ENCODE assay signal across 24 cellular contexts in the genomic region with DNA sequence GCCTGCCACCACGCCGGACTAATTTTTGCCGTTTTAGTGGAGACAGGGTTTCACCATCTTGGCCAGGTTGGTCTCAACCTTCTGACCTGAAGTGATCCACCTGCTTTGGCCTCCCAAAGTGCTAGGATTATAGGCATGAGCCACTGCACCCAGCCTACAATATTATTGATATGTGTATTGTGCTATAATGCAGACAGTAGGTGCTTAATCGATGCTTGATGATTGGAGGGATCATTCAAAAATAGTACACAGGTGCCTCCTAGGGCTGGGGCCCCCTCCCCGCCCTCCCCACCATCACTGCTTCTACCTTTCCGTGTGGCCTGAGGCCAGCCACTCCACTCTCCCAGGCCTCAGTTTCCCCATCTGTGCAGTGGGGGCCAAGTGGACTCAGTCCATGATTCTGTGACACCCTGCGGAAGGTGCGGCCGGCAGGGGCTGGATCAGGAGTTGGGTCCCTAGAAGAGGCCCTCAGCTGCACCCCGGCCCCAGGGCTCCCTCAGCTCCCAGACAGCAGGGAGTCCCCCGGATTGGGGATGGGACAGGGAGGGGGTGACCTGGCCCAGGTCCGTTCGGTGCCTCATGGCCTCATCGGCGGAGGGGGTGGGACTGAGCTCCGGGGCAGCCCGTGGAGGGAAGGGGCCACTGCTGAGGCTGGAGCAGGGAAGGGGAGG. TPM values are rescaled to one million over a fixed set of nuclear protein-coding genes. Genes with fewer than 3 reads are reported as not detected.
DNase-seq lines count a peak whose midpoint lies in the region; ATAC-seq, FAIRE-seq and TF ChIP-seq lines count a peak whose summit lies in the region.
"Had no signal": no experiment of that assay in that cellular context is flagged by ENCODE, and none has a peak within 500 bp of the region (broad histone marks: within the 10 kb centered on the region; RNA-seq: fewer than 3 reads in every experiment).

No MANE protein-coding gene starts in this region.

- H3K4me3 ChIP-seq in heart left ventricle (peak overlapping the region in 6 of 12 donors; percentile 54 to 83 (median 70)), HepG2 (replicated peaks in 1 of 3; ENCODE audit: insufficient read depth in 1 of 3, low read depth in 2 of 3, low read length in 3 of 3) (no peak overlapping the region), smooth muscle cell (peak overlapping the region; percentile 80), stomach (no peak overlapping the region)
- H3K4me3 ChIP-seq: colonic mucosa, lower lobe of right lung, right lobe of liver had no signal

- no peaks in the 10 kb centered on the region for H3K27me3 Mint-ChIP-seq in T-helper 17 cell

- TF ChIP-seq RAD21 in HepG2 (CRISPR knock-in tag; IDR thresholded peaks at IDR 0.05) = no peak

- POLR2A ChIA-PET in HepG2 (lab: Yijun Ruan, JAX) = no interaction called here

- ATAC-seq in heart left ventricle (no peak), left cardiac atrium (no peak), T-helper 17 cell (no peak), HepG2 (no peak)
- ATAC-seq: lower lobe of right lung, PC-3, right lobe of liver had no signal

- H3K4me1 Mint-ChIP-seq in T-helper 17 cell = peaks cover 8% of the 10 kb centered on the region

- H3F3A ChIP-seq in smooth muscle cell (ENCODE audit: low read depth) = peaks cover 16% of the 10 kb centered on the region

- TF ChIP-seq EP300 in HepG2 (IDR thresholded peaks at IDR 0.05; ENCODE audit: low read depth in 2 of 2, low read length in 2 of 2) = no peak
- no peak for TF ChIP-seq EP300 in HepG2 (CRISPR knock-in tag; IDR thresholded peaks at IDR 0.05; ENCODE audit: borderline replicate concordance)
- TF ChIP-seq EP300 in stomach (IDR thresholded peaks at IDR 0.05) = no peak

- TF ChIP-seq POLR2A in heart left ventricle (IDR thresholded peaks at IDR 0.05) (no peak), HepG2 (IDR thresholded peaks at IDR 0.05; ENCODE audit: insufficient read depth in 1 of 2, low read depth in 2 of 2, low read length in 2 of 2) (no peak), stomach (IDR thresholded peaks at IDR 0.05) (no peak), erythroblast (IDR thresholded peaks at IDR 0.05; ENCODE audit: low read length) (no peak)

- in situ Hi-C loops in HepG2 (cut with HindIII; ENCODE audit: extremely low pct_ligation_motif_present, low pct_unique_long_range_greater_than_20kb) = loop anchor here (5.0 kb wide), 1 partner anchor 54 kb away; no protein-coding TSS in a partner anchor

- intact Hi-C loops in heart left ventricle (cut with DNase I) (loop anchor here in 2 of 10 donors (5.0 to 10.0 kb wide), 2 partner anchors 64 to 237 kb away; partner anchors contain the start of gene FAM174C (in 1 of the 2)), left cardiac atrium (cut with DNase I) (no loop called here), HepG2 (cut with micrococcal nuclease; ENCODE audit: unreplicated experiment) (no loop called here), stomach (cut with DNase I; ENCODE audit: low total_unique reads) (no loop called here)

- H3K9ac ChIP-seq in HepG2 (ENCODE audit: insufficient read depth, low read depth, low read length) (no peak overlapping the region), smooth muscle cell (ENCODE audit: low read depth) (no peak overlapping the region)

- TF ChIP-seq CTCF in heart left ventricle (IDR thresholded peaks at IDR 0.05) = no peak
- TF ChIP-seq CTCF in HepG2 (CRISPR knock-in tag; IDR thresholded peaks at IDR 0.05) = no peak
- no peak for TF ChIP-seq CTCF in smooth muscle cell (IDR thresholded peaks at IDR 0.05; ENCODE audit: borderline replicate concordance, insufficient read depth, poor library complexity, severe bottlenecking)
- no peak for TF ChIP-seq CTCF in stomach (IDR thresholded peaks at IDR 0.05)

- H3K4me3 Mint-ChIP-seq in T-helper 17 cell = peak overlapping the region; percentile 80

- peaks cover 4% of the 10 kb centered on the region for H3K36me3 Mint-ChIP-seq in T-helper 17 cell (ENCODE audit: low read depth)

- H3K9me3 ChIP-seq in heart left ventricle (peaks cover 0 to 6% (median 0%) of the 10 kb centered on the region in 12 donors), T-helper 17 cell (ENCODE audit: control insufficient read depth, low read length, poor library complexity, severe bottlenecking) (no peaks in the 10 kb centered on the region), HepG2 (ENCODE audit: low read length) (no peaks in the 10 kb centered on the region), smooth muscle cell (replicated peaks; ENCODE audit: low read depth) (no peaks in the 10 kb centered on the region), stomach (peaks cover 0 to 5% (median 2%) of the 10 kb centered on the region in 4 donors)
- H3K9me3 ChIP-seq: colonic mucosa, lower lobe of right lung, right lobe of liver had no signal

- H4K20me1 ChIP-seq in HepG2 (ENCODE audit: insufficient read depth, low read length) = no peaks in the 10 kb centered on the region
- no peaks in the 10 kb centered on the region for H4K20me1 ChIP-seq in smooth muscle cell (ENCODE audit: low read depth)

- FAIRE-seq in HepG2 (lab: Jason Lieb, UNC) = no peak

- CTCF ChIA-PET in HepG2 (lab: Yijun Ruan, JAX; ENCODE audit: low intra/inter-chr PET ratio, low total read pairs) = no interaction called here

- DNase-seq in heart left ventricle = no peak
- no peak for DNase-seq in left cardiac atrium
- DNase-seq in T-helper 17 cell = no peak
- DNase-seq in HepG2 (ENCODE audit: low spot score) = no peak
- no peak for DNase-seq in smooth muscle cell (lab: John Stamatoyannopoulos, UW; ENCODE audit: unreplicated experiment)
- no peak for DNase-seq in stomach
- DNase-seq in erythroblast (lab: John Stamatoyannopoulos, UW) = no peak
- no peak for DNase-seq in SKM-1 treated with dmso at 0.1 percent for 144 hours (lab: John Stamatoyannopoulos, UW; ENCODE audit: unreplicated experiment)
- DNase-seq: activated CD4-positive, alpha-beta T cell treated with anti-CD3 and anti-CD28 coated beads for 48 hours; brain microvascular endothelial cell; colonic mucosa; EL; HFFc6; lower lobe of right lung; NCI-H1105 treated with DMSO at 0.1 percent for 48 hours; NCI-H2029 treated with DMSO at 0.1 percent for 48 hours; NCI-H446; PC-3; T-helper 2 cell had no signal

- H3K27me3 ChIP-seq in heart left ventricle (peaks cover 0 to 35% (median 5%) of the 10 kb centered on the region in 9 donors), HepG2 (ENCODE audit: control insufficient read depth in 1 of 2, insufficient read depth in 2 of 2, low read length in 2 of 2) (peaks cover 0 to 9% of the 10 kb centered on the region in 2 experiments; a peak in 2 of 5 replicates), smooth muscle cell (ENCODE audit: low read depth) (no peaks in the 10 kb centered on the region), stomach (peaks cover 14 to 90% (median 33%) of the 10 kb centered on the region in 3 donors)
- H3K27me3 ChIP-seq: brain microvascular endothelial cell, right lobe of liver had no signal

- H3K4me2 ChIP-seq in HepG2 (ENCODE audit: low read depth, low read length) = peak overlapping the region; percentile 42; the same call in 1 of the 2 replicates
- H3K4me2 ChIP-seq in smooth muscle cell = peak overlapping the region; percentile 95

- H3K36me3 ChIP-seq in heart left ventricle (peaks cover 0 to 6% (median 0%) of the 10 kb centered on the region in 9 donors), HepG2 (replicated peaks in 1 of 2; ENCODE audit: control insufficient read depth in 1 of 2, insufficient read depth in 2 of 2, low read length in 2 of 2) (no peaks in the 10 kb centered on the region), smooth muscle cell (ENCODE audit: low read depth) (no peaks in the 10 kb centered on the region), stomach (no peaks in the 10 kb centered on the region)
- H3K36me3 ChIP-seq: BLaER1 treated with 17β-estradiol and CSF1 and Interleukin-3, amounts not matched to agents 10 nM and 100 nM; brain microvascular endothelial cell; colonic mucosa; lower lobe of right lung; right lobe of liver had no signal

- no peak overlapping the region for H2AFZ ChIP-seq in HepG2 (ENCODE audit: low read length)
- H2AFZ ChIP-seq in smooth muscle cell (ENCODE audit: low read depth) = no peak overlapping the region

- H3K27ac ChIP-seq in heart left ventricle = peak overlapping the region in 8 of 12 donors; percentile 84 to 97 (median 90)
- H3K27ac ChIP-seq in HepG2 (ENCODE audit: extremely low read length, insufficient read depth, low read length) = no peak overlapping the region
- no peak overlapping the region for H3K27ac ChIP-seq in smooth muscle cell (ENCODE audit: low read depth)
- no peak overlapping the region for H3K27ac ChIP-seq in stomach
- H3K27ac ChIP-seq: BLaER1 treated with 17β-estradiol and CSF1 and Interleukin-3, amounts not matched to agents 10 nM and 100 nM; brain microvascular endothelial cell; colonic mucosa; lower lobe of right lung; right lobe of liver had no signal

- H3K79me2 ChIP-seq in HepG2 (ENCODE audit: insufficient read depth, low read length) (no peaks in the 10 kb centered on the region), smooth muscle cell (ENCODE audit: low read depth) (no peaks in the 10 kb centered on the region)

- WGBS in heart left ventricle, 4 donors = 58 to 73% (median 63%) methylated on average over 15 to 17 of the region's 17 CpGs
- WGBS in HepG2 (ENCODE audit: low lambda C conversion rate) = 88% methylated on average over 10 of the region's 17 CpGs
- 87% methylated on average over 17 of the region's 17 CpGs for WGBS in smooth muscle cell (ENCODE audit: low lambda C conversion rate)
- whole genome bisulfite sequencing in stomach, 5 donors = 48 to 69% (median 60%) methylated on average over 12 to 17 of the region's 17 CpGs

- no peak overlapping the region for H3K27ac Mint-ChIP-seq in T-helper 17 cell
- H3K27ac Mint-ChIP-seq: activated T-helper 2 cell treated with anti-CD3 and anti-CD28 coated beads, Interferon-gamma antibody, Interleukin-2, Interleukin-4, amounts not matched to agents 10 μg/mL and 5 μg/mL and 100 μg/mL, durations not matched to agents 14 hours and 24 hours and 36 hours had no signal

- H3K4me1 ChIP-seq in heart left ventricle (peaks cover 0 to 59% (median 15%) of the 10 kb centered on the region in 12 donors), HepG2 (ENCODE audit: insufficient read depth, low read length) (peaks cover 34% of the 10 kb centered on the region), smooth muscle cell (ENCODE audit: low read depth) (peaks cover 11% of the 10 kb centered on the region), stomach (peaks cover 12 to 42% (median 37%) of the 10 kb centered on the region in 4 donors)
- H3K4me1 ChIP-seq: colonic mucosa had no signal

- BruUV-seq in HepG2 (replicated peaks; lab: Mats Ljungman, UMichigan) = no TSS peak

RNA-seq across cellular contexts. Expression of gene ADAMTSL5, which starts 1.4 kb away (rescaled TPM):
- total RNA-seq in heart left ventricle (10 to 100 TPM; 24.4 to 53.6 (median 33.9) TPM), left cardiac atrium (10 to 100 TPM; 18.9 to 25.0 TPM), T-helper 17 cell (1 to 10 TPM; 2.9 to 5.6 TPM), HepG2 (2016; rRNA removed; fragmentation: Illumina TruSeq; extraction: Trizol) (0.24 and 0.60 TPM in 2 replicates), smooth muscle cell (11.1 and 16.4 TPM in 2 replicates), stomach (10 to 100 TPM in 1 of 5 donors, 1 to 10 TPM in 2, not detected in 2; 1.7 to 29.5 (median 1.8) TPM)
- polyA plus RNA-seq in heart left ventricle (10 to 100 TPM; 20.8 to 25.5 TPM), HepG2 (2011; rRNA removed) (2.7 and 3.8 TPM in 2 replicates), smooth muscle cell (24.3 and 37.6 TPM in 2 replicates), stomach (1 to 10 TPM; 1.1 to 5.6 (median 1.4) TPM)
- total RNA-seq in HepG2 (2016; cell fraction: cytosol; rRNA removed; fragmentation: Illumina TruSeq; extraction: Trizol; ENCODE audit: low read depth) = 0.35 and 0.81 TPM in 2 replicates
- 0.25 and 0.41 TPM in 2 replicates for total RNA-seq in HepG2 (2016; cell fraction: insoluble cytoplasmic fraction; rRNA removed; fragmentation: Illumina TruSeq; extraction: Trizol)
- total RNA-seq in HepG2 (2016; cell fraction: membrane; rRNA removed; fragmentation: Illumina TruSeq; extraction: Trizol) = 0.17 and 0.56 TPM in 2 replicates
- total RNA-seq in HepG2 (2016; cell fraction: nucleus; rRNA removed; fragmentation: Illumina TruSeq; extraction: Trizol) = 0.41 and 0.78 TPM in 2 replicates
- 1.9 and 2.1 TPM in 2 replicates for polyA plus RNA-seq in HepG2 (2011; cell fraction: cytosol; rRNA removed)
- polyA plus RNA-seq in HepG2 (2011; cell fraction: nucleus; rRNA removed) = 13.4 and 15.1 TPM in 2 replicates
- polyA plus RNA-seq in HepG2 (2012) = 0.63 and 1.1 TPM in 2 replicates
- 0.43 and 0.55 TPM in 2 replicates for polyA plus RNA-seq in HepG2 (2016; cell fraction: cytosol; fragmentation: Illumina TruSeq; extraction: Trizol; ENCODE audit: low read depth)
- polyA plus RNA-seq in HepG2 (2016; cell fraction: insoluble cytoplasmic fraction; fragmentation: Illumina TruSeq; extraction: Trizol; ENCODE audit: low read depth) = 0.76 and 0.82 TPM in 2 replicates
- polyA plus RNA-seq in HepG2 (2016; cell fraction: membrane; fragmentation: Illumina TruSeq; extraction: Trizol; ENCODE audit: low read depth) = 0.43 and 0.80 TPM in 2 replicates
- 2.4 and 2.9 TPM in 2 replicates for polyA plus RNA-seq in HepG2 (2016; cell fraction: nucleus; fragmentation: Illumina TruSeq; extraction: Trizol; ENCODE audit: insufficient read depth, low read depth)
- polyA minus RNA-seq in HepG2 (2011; rRNA and poly(A)+ RNA removed; ENCODE audit: low replicate concordance) = 1.8 and 6.0 TPM in 2 replicates
- 0.79 and 1.8 TPM in 2 replicates for polyA minus RNA-seq in HepG2 (2011; cell fraction: cytosol; rRNA and poly(A)+ RNA removed)
- polyA minus RNA-seq in HepG2 (2011; cell fraction: nucleus; rRNA and poly(A)+ RNA removed) = 1.2 and 1.7 TPM in 2 replicates

RNA-seq across cellular contexts. Expression of gene PLK5, which starts 12.4 kb away (rescaled TPM):
- total RNA-seq in heart left ventricle (under 1 TPM in 1 of 9 donors, not detected in 8; 0.17 TPM), left cardiac atrium (not detected), T-helper 17 cell (not detected), HepG2 (2016; rRNA removed; fragmentation: Illumina TruSeq; extraction: Trizol) (not detected in 2 replicates), smooth muscle cell (not detected in 2 replicates), stomach (not detected)
- polyA plus RNA-seq in heart left ventricle (under 1 TPM in 1 of 2 donors, not detected in 1; 0.30 TPM), HepG2 (2011; rRNA removed) (not detected in 2 replicates), smooth muscle cell (0.60 TPM in 1 of 2 replicates, not detected in the other), stomach (under 1 TPM in 2 of 3 donors, not detected in 1; 0.12 to 0.80 TPM)
- total RNA-seq in HepG2 (2016; cell fraction: cytosol; rRNA removed; fragmentation: Illumina TruSeq; extraction: Trizol; ENCODE audit: low read depth) = not detected in 2 replicates
- total RNA-seq in HepG2 (2016; cell fraction: insoluble cytoplasmic fraction; rRNA removed; fragmentation: Illumina TruSeq; extraction: Trizol) = not detected in 2 replicates
- not detected in 2 replicates for total RNA-seq in HepG2 (2016; cell fraction: membrane; rRNA removed; fragmentation: Illumina TruSeq; extraction: Trizol)
- not detected in 2 replicates for total RNA-seq in HepG2 (2016; cell fraction: nucleus; rRNA removed; fragmentation: Illumina TruSeq; extraction: Trizol)
- not detected in 2 replicates for polyA plus RNA-seq in HepG2 (2011; cell fraction: cytosol; rRNA removed)
- not detected in 2 replicates for polyA plus RNA-seq in HepG2 (2011; cell fraction: nucleus; rRNA removed)
- polyA plus RNA-seq in HepG2 (2012) = not detected in 2 replicates
- not detected in 2 replicates for polyA plus RNA-seq in HepG2 (2016; cell fraction: cytosol; fragmentation: Illumina TruSeq; extraction: Trizol; ENCODE audit: low read depth)
- not detected in 2 replicates for polyA plus RNA-seq in HepG2 (2016; cell fraction: insoluble cytoplasmic fraction; fragmentation: Illumina TruSeq; extraction: Trizol; ENCODE audit: low read depth)
- polyA plus RNA-seq in HepG2 (2016; cell fraction: membrane; fragmentation: Illumina TruSeq; extraction: Trizol; ENCODE audit: low read depth) = not detected in 2 replicates
- polyA plus RNA-seq in HepG2 (2016; cell fraction: nucleus; fragmentation: Illumina TruSeq; extraction: Trizol; ENCODE audit: insufficient read depth, low read depth) = 0.21 TPM in 1 of 2 replicates, not detected in the other
- polyA minus RNA-seq in HepG2 (2011; rRNA and poly(A)+ RNA removed; ENCODE audit: low replicate concordance) = not detected in 2 replicates
- not detected in 2 replicates for polyA minus RNA-seq in HepG2 (2011; cell fraction: cytosol; rRNA and poly(A)+ RNA removed)
- not detected in 2 replicates for polyA minus RNA-seq in HepG2 (2011; cell fraction: nucleus; rRNA and poly(A)+ RNA removed)
- total RNA-seq: A673; activated T-helper 2 cell treated with anti-CD3 and anti-CD28 coated beads, Interferon-gamma antibody, Interleukin-2, Interleukin-4, amounts not matched to agents 10 μg/mL and 5 μg/mL and 100 μg/mL, durations not matched to agents 14 hours and 24 hours and 36 hours; colonic mucosa; lower lobe of right lung; PC-3; right lobe of liver; subcutaneous adipose tissue had no signal

RNA-seq across cellular contexts. Expression of gene REEP6, which starts 20.5 kb away (rescaled TPM):
- total RNA-seq in heart left ventricle = 1 to 10 TPM; 1.9 to 6.0 (median 3.5) TPM
- 1 to 10 TPM; 3.6 to 4.1 TPM for polyA plus RNA-seq in heart left ventricle
- total RNA-seq in left cardiac atrium = 1 to 10 TPM; 2.2 to 2.3 TPM
- 1 to 10 TPM; 1.8 to 2.3 TPM for total RNA-seq in T-helper 17 cell
- 15.6 and 28.8 TPM in 2 replicates for total RNA-seq in HepG2 (2016; rRNA removed; fragmentation: Illumina TruSeq; extraction: Trizol)
- 21.2 and 31.3 TPM in 2 replicates for total RNA-seq in HepG2 (2016; cell fraction: cytosol; rRNA removed; fragmentation: Illumina TruSeq; extraction: Trizol; ENCODE audit: low read depth)
- total RNA-seq in HepG2 (2016; cell fraction: insoluble cytoplasmic fraction; rRNA removed; fragmentation: Illumina TruSeq; extraction: Trizol) = 13.3 and 31.5 TPM in 2 replicates
- total RNA-seq in HepG2 (2016; cell fraction: membrane; rRNA removed; fragmentation: Illumina TruSeq; extraction: Trizol) = 21.8 and 29.6 TPM in 2 replicates
- total RNA-seq in HepG2 (2016; cell fraction: nucleus; rRNA removed; fragmentation: Illumina TruSeq; extraction: Trizol) = 22.0 and 24.7 TPM in 2 replicates
- polyA plus RNA-seq in HepG2 (2011; rRNA removed) = 10.0 and 17.3 TPM in 2 replicates
- 10.9 and 13.3 TPM in 2 replicates for polyA plus RNA-seq in HepG2 (2011; cell fraction: cytosol; rRNA removed)
- 15.2 and 19.3 TPM in 2 replicates for polyA plus RNA-seq in HepG2 (2011; cell fraction: nucleus; rRNA removed)
- polyA plus RNA-seq in HepG2 (2012) = 31.7 and 32.2 TPM in 2 replicates
- polyA plus RNA-seq in HepG2 (2016; cell fraction: cytosol; fragmentation: Illumina TruSeq; extraction: Trizol; ENCODE audit: low read depth) = 40.3 and 49.6 TPM in 2 replicates
- polyA plus RNA-seq in HepG2 (2016; cell fraction: insoluble cytoplasmic fraction; fragmentation: Illumina TruSeq; extraction: Trizol; ENCODE audit: low read depth) = 23.2 and 29.9 TPM in 2 replicates
- polyA plus RNA-seq in HepG2 (2016; cell fraction: membrane; fragmentation: Illumina TruSeq; extraction: Trizol; ENCODE audit: low read depth) = 43.0 and 49.7 TPM in 2 replicates
- 65.9 and 70.0 TPM in 2 replicates for polyA plus RNA-seq in HepG2 (2016; cell fraction: nucleus; fragmentation: Illumina TruSeq; extraction: Trizol; ENCODE audit: insufficient read depth, low read depth)
- 7.1 and 14.8 TPM in 2 replicates for polyA minus RNA-seq in HepG2 (2011; rRNA and poly(A)+ RNA removed; ENCODE audit: low replicate concordance)
- 12.4 and 14.4 TPM in 2 replicates for polyA minus RNA-seq in HepG2 (2011; cell fraction: cytosol; rRNA and poly(A)+ RNA removed)
- polyA minus RNA-seq in HepG2 (2011; cell fraction: nucleus; rRNA and poly(A)+ RNA removed) = 3.5 and 3.6 TPM in 2 replicates
- 5.2 and 7.0 TPM in 2 replicates for total RNA-seq in smooth muscle cell
- polyA plus RNA-seq in smooth muscle cell = 15.1 and 18.7 TPM in 2 replicates
- total RNA-seq in stomach = 10 to 100 TPM in 1 of 5 donors, 1 to 10 TPM in 1, not detected in 3; 3.7 to 24.3 TPM
- 10 to 100 TPM in 1 of 3 donors, 1 to 10 TPM in 2; 3.5 to 10.1 (median 6.1) TPM for polyA plus RNA-seq in stomach

RNA-seq across cellular contexts. Expression of gene PCSK4, which starts 21.3 kb away (rescaled TPM):
- 1 to 10 TPM in 6 of 9 donors, under 1 TPM in 3; 0.31 to 1.9 (median 1.7) TPM for total RNA-seq in heart left ventricle
- polyA plus RNA-seq in heart left ventricle = under 1 TPM; 0.83 to 0.91 TPM
- total RNA-seq in left cardiac atrium = 1 to 10 TPM in 1 of 2 donors, under 1 TPM in 1; 0.89 to 1.6 TPM
- 1 to 10 TPM; 3.3 to 4.5 TPM for total RNA-seq in T-helper 17 cell
- 0.52 and 2.0 TPM in 2 replicates for total RNA-seq in HepG2 (2016; rRNA removed; fragmentation: Illumina TruSeq; extraction: Trizol)
- total RNA-seq in HepG2 (2016; cell fraction: cytosol; rRNA removed; fragmentation: Illumina TruSeq; extraction: Trizol; ENCODE audit: low read depth) = 0.91 and 1.2 TPM in 2 replicates
- 1.1 and 1.5 TPM in 2 replicates for total RNA-seq in HepG2 (2016; cell fraction: insoluble cytoplasmic fraction; rRNA removed; fragmentation: Illumina TruSeq; extraction: Trizol)
- 1.5 and 2.0 TPM in 2 replicates for total RNA-seq in HepG2 (2016; cell fraction: membrane; rRNA removed; fragmentation: Illumina TruSeq; extraction: Trizol)
- 1.7 and 3.6 TPM in 2 replicates for total RNA-seq in HepG2 (2016; cell fraction: nucleus; rRNA removed; fragmentation: Illumina TruSeq; extraction: Trizol)
- 2.7 and 3.1 TPM in 2 replicates for polyA plus RNA-seq in HepG2 (2011; rRNA removed)
- polyA plus RNA-seq in HepG2 (2011; cell fraction: cytosol; rRNA removed) = 0.73 and 1.2 TPM in 2 replicates
- polyA plus RNA-seq in HepG2 (2011; cell fraction: nucleus; rRNA removed) = 62.7 and 100 TPM in 2 replicates
- 2.9 and 3.0 TPM in 2 replicates for polyA plus RNA-seq in HepG2 (2012)
- 0.60 and 0.88 TPM in 2 replicates for polyA plus RNA-seq in HepG2 (2016; cell fraction: cytosol; fragmentation: Illumina TruSeq; extraction: Trizol; ENCODE audit: low read depth)
- polyA plus RNA-seq in HepG2 (2016; cell fraction: insoluble cytoplasmic fraction; fragmentation: Illumina TruSeq; extraction: Trizol; ENCODE audit: low read depth) = 0.61 and 1.1 TPM in 2 replicates
- polyA plus RNA-seq in HepG2 (2016; cell fraction: membrane; fragmentation: Illumina TruSeq; extraction: Trizol; ENCODE audit: low read depth) = 1.2 TPM in 2 replicates
- 11.8 and 12.9 TPM in 2 replicates for polyA plus RNA-seq in HepG2 (2016; cell fraction: nucleus; fragmentation: Illumina TruSeq; extraction: Trizol; ENCODE audit: insufficient read depth, low read depth)
- 0.84 and 1.6 TPM in 2 replicates for polyA minus RNA-seq in HepG2 (2011; rRNA and poly(A)+ RNA removed; ENCODE audit: low replicate concordance)
- polyA minus RNA-seq in HepG2 (2011; cell fraction: cytosol; rRNA and poly(A)+ RNA removed) = 0.88 and 1.6 TPM in 2 replicates
- polyA minus RNA-seq in HepG2 (2011; cell fraction: nucleus; rRNA and poly(A)+ RNA removed) = 1.7 and 4.6 TPM in 2 replicates
- total RNA-seq in smooth muscle cell = 1.4 and 1.7 TPM in 2 replicates
- 8.7 and 14.4 TPM in 2 replicates for polyA plus RNA-seq in smooth muscle cell
- total RNA-seq in stomach = 10 to 100 TPM in 2 of 5 donors, 1 to 10 TPM in 1, not detected in 2; 1.7 to 26.8 (median 19.7) TPM
- polyA plus RNA-seq in stomach = 1 to 10 TPM; 2.7 to 5.0 (median 3.2) TPM

RNA-seq across cellular contexts. Expression of gene C19orf25, which starts 32.4 kb away (rescaled TPM):
- 10 to 100 TPM in 8 of 9 donors, 1 to 10 TPM in 1; 9.4 to 29.2 (median 15.7) TPM for total RNA-seq in heart left ventricle
- 10 to 100 TPM; 27.6 to 27.8 TPM for polyA plus RNA-seq in heart left ventricle
- total RNA-seq in left cardiac atrium = 10 to 100 TPM; 16.1 to 18.9 TPM
- 10 to 100 TPM; 24.3 to 29.0 TPM for total RNA-seq in T-helper 17 cell
- 32.3 and 32.4 TPM in 2 replicates for total RNA-seq in HepG2 (2016; rRNA removed; fragmentation: Illumina TruSeq; extraction: Trizol)
- total RNA-seq in HepG2 (2016; cell fraction: cytosol; rRNA removed; fragmentation: Illumina TruSeq; extraction: Trizol; ENCODE audit: low read depth) = 11.9 and 13.3 TPM in 2 replicates
- total RNA-seq in HepG2 (2016; cell fraction: insoluble cytoplasmic fraction; rRNA removed; fragmentation: Illumina TruSeq; extraction: Trizol) = 34.4 and 35.4 TPM in 2 replicates
- 33.2 and 36.2 TPM in 2 replicates for total RNA-seq in HepG2 (2016; cell fraction: membrane; rRNA removed; fragmentation: Illumina TruSeq; extraction: Trizol)
- total RNA-seq in HepG2 (2016; cell fraction: nucleus; rRNA removed; fragmentation: Illumina TruSeq; extraction: Trizol) = 15.1 and 17.1 TPM in 2 replicates
- 14.2 and 19.5 TPM in 2 replicates for polyA plus RNA-seq in HepG2 (2011; rRNA removed)
- 18.3 and 24.5 TPM in 2 replicates for polyA plus RNA-seq in HepG2 (2011; cell fraction: cytosol; rRNA removed)
- 33.5 and 34.3 TPM in 2 replicates for polyA plus RNA-seq in HepG2 (2011; cell fraction: nucleus; rRNA removed)
- 9.6 and 14.8 TPM in 2 replicates for polyA plus RNA-seq in HepG2 (2012)
- 11.7 and 15.7 TPM in 2 replicates for polyA plus RNA-seq in HepG2 (2016; cell fraction: cytosol; fragmentation: Illumina TruSeq; extraction: Trizol; ENCODE audit: low read depth)
- 31.7 and 32.0 TPM in 2 replicates for polyA plus RNA-seq in HepG2 (2016; cell fraction: insoluble cytoplasmic fraction; fragmentation: Illumina TruSeq; extraction: Trizol; ENCODE audit: low read depth)
- polyA plus RNA-seq in HepG2 (2016; cell fraction: membrane; fragmentation: Illumina TruSeq; extraction: Trizol; ENCODE audit: low read depth) = 25.3 and 26.3 TPM in 2 replicates
- 30.3 and 33.5 TPM in 2 replicates for polyA plus RNA-seq in HepG2 (2016; cell fraction: nucleus; fragmentation: Illumina TruSeq; extraction: Trizol; ENCODE audit: insufficient read depth, low read depth)
- 15.8 and 20.8 TPM in 2 replicates for polyA minus RNA-seq in HepG2 (2011; rRNA and poly(A)+ RNA removed; ENCODE audit: low replicate concordance)
- polyA minus RNA-seq in HepG2 (2011; cell fraction: cytosol; rRNA and poly(A)+ RNA removed) = 8.7 and 9.4 TPM in 2 replicates
- polyA minus RNA-seq in HepG2 (2011; cell fraction: nucleus; rRNA and poly(A)+ RNA removed) = 13.3 and 13.6 TPM in 2 replicates
- total RNA-seq in smooth muscle cell = 10.0 and 15.2 TPM in 2 replicates
- polyA plus RNA-seq in smooth muscle cell = 27.9 and 42.2 TPM in 2 replicates
- total RNA-seq in stomach = 10 to 100 TPM in 4 of 5 donors, 1 to 10 TPM in 1; 5.4 to 84.3 (median 21.3) TPM
- 10 to 100 TPM; 25.4 to 34.9 (median 32.7) TPM for polyA plus RNA-seq in stomach

Comparison
In these comparisons a context has a peak if more than half of its experiments do, and no peak if none do; other contexts are left out.
1. H3K27ac ChIP-seq: peak in heart left ventricle (8 of 12); none in HepG2 (single experiment), smooth muscle cell (single experiment) and stomach (0 of 5).